ENCODE assay signal across 17 cellular contexts in genomic region chr9:115461284-115461683, GRCh38.
"Had no signal": no experiment of that assay in that cellular context is flagged by ENCODE, and none has a peak within 500 bp of the region (broad histone marks: within the 10 kb centered on the region; RNA-seq: fewer than 3 reads in every experiment).

No MANE protein-coding gene starts in this region.

- H3K4me3 ChIP-seq: esophagus squamous epithelium, left lung, pancreas had no signal

- DNase-seq: activated CD4-positive, alpha-beta T cell treated with anti-CD3 and anti-CD28 coated beads for 1 hour; activated effector memory CD4-positive, alpha-beta T cell treated with anti-CD3 and anti-CD28 coated beads, Interleukin-2, amount 50 U/mL, for 16 hours; activated naive CD4-positive, alpha-beta T cell treated with anti-CD3 and anti-CD28 coated beads, Interleukin-2, amount 50 U/mL, for 16 hours; activated T-cell treated with anti-CD3 and anti-CD28 coated beads, Interleukin-2, amount 50 U/mL, for 72 hours; effector memory CD8-positive, alpha-beta T cell; esophagus squamous epithelium; foreskin melanocyte; kidney; left lung; naive B cell; pancreas; stimulated activated CD4-positive, alpha-beta T cell treated with anti-CD3 and anti-CD28 coated beads, Interleukin-12 subunit alpha, Interleukin-12 subunit beta, amount 100 ng/mL, for 4 hours; stimulated activated CD4-positive, alpha-beta T cell treated with anti-CD3 and anti-CD28 coated beads, Interleukin-1b, Interleukin-23, amount 100 ng/mL, for 48 hours; stimulated activated CD8-positive, alpha-beta memory T cell treated with anti-CD3 and anti-CD28 coated beads, Interleukin-4, amount 100 ng/mL, for 48 hours; stimulated activated naive CD4-positive, alpha-beta T cell; substantia nigra; WERI-Rb-1 had no signal

- H3K27ac ChIP-seq: esophagus squamous epithelium, left lung, pancreas, WERI-Rb-1 had no signal

- ATAC-seq: activated T-cell treated with anti-CD3 and anti-CD28 coated beads, Interleukin-2, amount 50 U/mL, for 72 hours; effector memory CD8-positive, alpha-beta T cell; left lung; pancreas had no signal

- H3K36me3 ChIP-seq: esophagus squamous epithelium, left lung, pancreas, WERI-Rb-1 had no signal

- H3K4me1 ChIP-seq: esophagus squamous epithelium, left lung, pancreas had no signal

- H3K9me3 ChIP-seq: esophagus squamous epithelium, left lung, pancreas had no signal

- H3K27me3 ChIP-seq: esophagus squamous epithelium, left lung, pancreas had no signal
